20 cellular contexts compared by ENCODE assay signal in genomic region chr20:8829232-8829631, GRCh38.
A peak's percentile ranks its signal among the peaks of the same experiment; 100 is the strongest.
DNase-seq lines count a peak whose midpoint lies in the region; ATAC-seq, FAIRE-seq and TF ChIP-seq lines count a peak whose summit lies in the region.
"Had no signal": no experiment of that assay in that cellular context is flagged by ENCODE, and none has a peak within 500 bp of the region (broad histone marks: within the 10 kb centered on the region; RNA-seq: fewer than 3 reads in every experiment).

No MANE protein-coding gene starts in this region.

- no peak overlapping the region for H3K4me2 ChIP-seq in HepG2 (ENCODE audit: low read depth, low read length)
- H3K4me2 ChIP-seq in PC-3 (ENCODE audit: low read length) = no peak overlapping the region
- H3K4me2 ChIP-seq: KMS-11 had no signal

- no peaks in the 10 kb centered on the region for H3F3A ChIP-seq in PC-3 (ENCODE audit: low read length, unreplicated experiment)

- no peak overlapping the region for H3K4me3 Mint-ChIP-seq in endothelial cell (ENCODE audit: unreplicated experiment)
- H3K4me3 Mint-ChIP-seq: activated CD4-positive, alpha-beta memory T cell treated with anti-CD3 and anti-CD28 coated beads for 36 hours; activated T-helper 17 cell treated with anti-CD3 and anti-CD28 coated beads, Interleukin-2, amount 50 U/mL, for 72 hours had no signal

- intact Hi-C loops in HepG2 (cut with micrococcal nuclease; ENCODE audit: unreplicated experiment) (no loop called here), right lobe of liver (cut with DNase I) (no loop called here), PC-3 (cut with micrococcal nuclease) (no loop called here), cardiac septum (cut with DNase I) (no loop called here)

- peak; percentile 87 for ATAC-seq in HepG2
- no peak for ATAC-seq in right lobe of liver
- no peak for ATAC-seq in PC-3
- ATAC-seq in HG03354 (IDR thresholded peaks at IDR 0.05; ENCODE audit: poor library complexity, severe bottlenecking, unreplicated experiment) = no peak
- ATAC-seq: activated T-helper 17 cell treated with anti-CD3 and anti-CD28 coated beads, Interleukin-2, amount 50 U/mL, for 72 hours; mucosa of descending colon; pancreas had no signal

- H3K9me3 ChIP-seq in HepG2 (ENCODE audit: low read length) = no peaks in the 10 kb centered on the region
- H3K9me3 ChIP-seq in right lobe of liver = no peaks in the 10 kb centered on the region
- H3K9me3 ChIP-seq in PC-3 (ENCODE audit: low read length) = no peaks in the 10 kb centered on the region
- H3K9me3 ChIP-seq: mucosa of descending colon, pancreas had no signal

- H2AFZ ChIP-seq in HepG2 (ENCODE audit: low read length) (no peak overlapping the region), PC-3 (ENCODE audit: low read length) (no peak overlapping the region)

- in situ Hi-C loops in HepG2 (cut with HindIII; ENCODE audit: extremely low pct_ligation_motif_present, low pct_unique_long_range_greater_than_20kb) = no loop called here

- peaks cover 5% of the 10 kb centered on the region for H3K27me3 Mint-ChIP-seq in endothelial cell (ENCODE audit: unreplicated experiment)
- H3K27me3 Mint-ChIP-seq: activated CD4-positive, alpha-beta memory T cell treated with anti-CD3 and anti-CD28 coated beads for 36 hours; activated T-helper 17 cell treated with anti-CD3 and anti-CD28 coated beads, Interleukin-2, amount 50 U/mL, for 72 hours had no signal

- no peak for FAIRE-seq in HepG2 (lab: Jason Lieb, UNC)
- FAIRE-seq: pancreas had no signal

- TF ChIP-seq POLR2A in HepG2 (IDR thresholded peaks at IDR 0.05; ENCODE audit: insufficient read depth in 1 of 2, low read depth in 2 of 2, low read length in 2 of 2) = no peak
- no peak for TF ChIP-seq POLR2A in right lobe of liver (IDR thresholded peaks at IDR 0.05)

- H3K4me3 ChIP-seq in HepG2 (replicated peaks in 1 of 3; ENCODE audit: insufficient read depth in 1 of 3, low read depth in 2 of 3, low read length in 3 of 3) = no peak overlapping the region
- H3K4me3 ChIP-seq in right lobe of liver = no peak overlapping the region
- no peak overlapping the region for H3K4me3 ChIP-seq in PC-3 (ENCODE audit: low read length)
- H3K4me3 ChIP-seq: mucosa of descending colon, pancreas had no signal

- H3K27ac Mint-ChIP-seq in endothelial cell (ENCODE audit: unreplicated experiment) = no peak overlapping the region
- H3K27ac Mint-ChIP-seq: activated CD4-positive, alpha-beta memory T cell treated with anti-CD3 and anti-CD28 coated beads for 36 hours; activated T-helper 17 cell treated with anti-CD3 and anti-CD28 coated beads, Interleukin-2, amount 50 U/mL, for 72 hours had no signal

- H3K36me3 ChIP-seq in HepG2 (replicated peaks in 1 of 2; ENCODE audit: control insufficient read depth in 1 of 2, insufficient read depth in 2 of 2, low read length in 2 of 2) = peaks cover 1 to 4% of the 10 kb centered on the region in 2 experiments; a peak in 2 of 5 replicates
- H3K36me3 ChIP-seq in right lobe of liver = no peaks in the 10 kb centered on the region
- H3K36me3 ChIP-seq in PC-3 (ENCODE audit: low read depth, low read length) = no peaks in the 10 kb centered on the region
- H3K36me3 ChIP-seq: pancreas had no signal

- TF ChIP-seq RAD21 in HepG2 (CRISPR knock-in tag; IDR thresholded peaks at IDR 0.05) = no peak

- H3K4me1 Mint-ChIP-seq in endothelial cell (ENCODE audit: unreplicated experiment) = no peaks in the 10 kb centered on the region
- H3K4me1 Mint-ChIP-seq: activated T-helper 17 cell treated with anti-CD3 and anti-CD28 coated beads, Interleukin-2, amount 50 U/mL, for 72 hours had no signal

- no peaks in the 10 kb centered on the region for H3K9me3 Mint-ChIP-seq in endothelial cell (ENCODE audit: unreplicated experiment)
- H3K9me3 Mint-ChIP-seq: activated CD4-positive, alpha-beta memory T cell treated with anti-CD3 and anti-CD28 coated beads for 36 hours had no signal

- POLR2A ChIA-PET in HepG2 (lab: Yijun Ruan, JAX) = no interaction called here
- POLR2A ChIA-PET in PC-3 (lab: Charles Lee; ENCODE audit: unreplicated experiment) = no interaction called here

- CTCF ChIA-PET in HepG2 (lab: Yijun Ruan, JAX; ENCODE audit: low intra/inter-chr PET ratio, low total read pairs) (no interaction called here), PC-3 (lab: Charles Lee) (no interaction called here)

- no peaks in the 10 kb centered on the region for H3K4me1 ChIP-seq in HepG2 (ENCODE audit: insufficient read depth, low read length)
- no peaks in the 10 kb centered on the region for H3K4me1 ChIP-seq in right lobe of liver
- H3K4me1 ChIP-seq in PC-3 (ENCODE audit: insufficient read depth, low read length) = no peaks in the 10 kb centered on the region
- H3K4me1 ChIP-seq: pancreas had no signal

- TF ChIP-seq CTCF in HepG2 (CRISPR knock-in tag; IDR thresholded peaks at IDR 0.05) = 0 out of 2 replicates have a peak, but pooled peaks have one; percentile 12
- no peak for TF ChIP-seq CTCF in right lobe of liver (IDR thresholded peaks at IDR 0.05)
- peak; percentile 55 for TF ChIP-seq CTCF in PC-3 (conservative IDR thresholded peaks at IDR 0.05; ENCODE audit: low read depth, low read length)
- peak; percentile 59 for TF ChIP-seq CTCF in endothelial cell (IDR thresholded peaks at IDR 0.05; ENCODE audit: unreplicated experiment)

- no peaks in the 10 kb centered on the region for H3K9me2 ChIP-seq in PC-3 (replicated peaks; ENCODE audit: low read length)

- 97% methylated on average over 5 of the region's 5 CpGs for WGBS in HepG2 (ENCODE audit: low lambda C conversion rate)
- 71% methylated on average over 4 of the region's 5 CpGs for WGBS in right lobe of liver (ENCODE audit: insufficient coverage, low coverage, low lambda C conversion rate, missing lambda C conversion rate)

- TF ChIP-seq EP300 in HepG2 (IDR thresholded peaks at IDR 0.05; ENCODE audit: low read depth in 2 of 2, low read length in 2 of 2) (no peak), HepG2 (CRISPR knock-in tag; IDR thresholded peaks at IDR 0.05; ENCODE audit: borderline replicate concordance) (no peak)

- H3K79me2 ChIP-seq in HepG2 (ENCODE audit: insufficient read depth, low read length) = no peaks in the 10 kb centered on the region
- H3K79me2 ChIP-seq in PC-3 (ENCODE audit: low read length) = no peaks in the 10 kb centered on the region

- no peaks in the 10 kb centered on the region for H3K27me3 ChIP-seq in HepG2 (ENCODE audit: control insufficient read depth in 1 of 2, insufficient read depth in 2 of 2, low read length in 2 of 2)
- H3K27me3 ChIP-seq in right lobe of liver = no peaks in the 10 kb centered on the region
- no peaks in the 10 kb centered on the region for H3K27me3 ChIP-seq in PC-3 (ENCODE audit: low read length)
- H3K27me3 ChIP-seq: pancreas had no signal

- DNase-seq in HepG2 (ENCODE audit: low spot score) (no peak), right lobe of liver (no peak), PC-3 (peak; percentile 13), endothelial cell (ENCODE audit: low spot score) (no peak), NCI-H1048 (lab: John Stamatoyannopoulos, UW) (no peak), NCI-H69 (lab: John Stamatoyannopoulos, UW) (no peak), cardiac septum (ENCODE audit: low spot score) (no peak)
- DNase-seq: activated CD4-positive, alpha-beta memory T cell treated with anti-CD3 and anti-CD28 coated beads for 36 hours; aorta; DMS153; effector CD8-positive, alpha-beta T cell; mucosa of descending colon; NCI-H187; pancreas; SHP77; substantia nigra; T1000 had no signal

- H3K9ac ChIP-seq in HepG2 (ENCODE audit: insufficient read depth, low read depth, low read length) = no peak overlapping the region
- H3K9ac ChIP-seq in PC-3 (ENCODE audit: low read length) = no peak overlapping the region
- H3K9ac ChIP-seq: KMS-11 had no signal

- H4K20me1 ChIP-seq in HepG2 (ENCODE audit: insufficient read depth, low read length) (no peaks in the 10 kb centered on the region), PC-3 (ENCODE audit: low read length) (no peaks in the 10 kb centered on the region)

- no peaks in the 10 kb centered on the region for H3K36me3 Mint-ChIP-seq in endothelial cell (ENCODE audit: low read depth, unreplicated experiment)
- H3K36me3 Mint-ChIP-seq: activated CD4-positive, alpha-beta memory T cell treated with anti-CD3 and anti-CD28 coated beads for 36 hours had no signal

- no TSS peak for BruUV-seq in HepG2 (replicated peaks; lab: Mats Ljungman, UMichigan)
- BruUV-seq in PC-3 (replicated peaks; lab: Mats Ljungman, UMichigan) = no TSS peak

- H3K27ac ChIP-seq in HepG2 (ENCODE audit: extremely low read length, insufficient read depth, low read length) (no peak overlapping the region), right lobe of liver (no peak overlapping the region), PC-3 (ENCODE audit: low read length) (no peak overlapping the region)
- H3K27ac ChIP-seq: KMS-11, pancreas had no signal

TF ChIP-seq in HepG2, 621 proteins besides CTCF, POLR2A, EP300 and RAD21 (continues in another document):
- TF ChIP-seq KDM5B (CRISPR knock-in tag; IDR thresholded peaks at IDR 0.05; ENCODE audit: borderline replicate concordance) (no peak), ZNF230 (CRISPR knock-in tag; IDR thresholded peaks at IDR 0.05) (no peak), HNF4G (IDR thresholded peaks at IDR 0.05; ENCODE audit: borderline replicate concordance, low read depth, low read length) (no peak), HNF4G (CRISPR knock-in tag; IDR thresholded peaks at IDR 0.05; ENCODE audit: borderline replicate concordance, low read depth) (no peak)
- TF ChIP-seq, protein P1, sequence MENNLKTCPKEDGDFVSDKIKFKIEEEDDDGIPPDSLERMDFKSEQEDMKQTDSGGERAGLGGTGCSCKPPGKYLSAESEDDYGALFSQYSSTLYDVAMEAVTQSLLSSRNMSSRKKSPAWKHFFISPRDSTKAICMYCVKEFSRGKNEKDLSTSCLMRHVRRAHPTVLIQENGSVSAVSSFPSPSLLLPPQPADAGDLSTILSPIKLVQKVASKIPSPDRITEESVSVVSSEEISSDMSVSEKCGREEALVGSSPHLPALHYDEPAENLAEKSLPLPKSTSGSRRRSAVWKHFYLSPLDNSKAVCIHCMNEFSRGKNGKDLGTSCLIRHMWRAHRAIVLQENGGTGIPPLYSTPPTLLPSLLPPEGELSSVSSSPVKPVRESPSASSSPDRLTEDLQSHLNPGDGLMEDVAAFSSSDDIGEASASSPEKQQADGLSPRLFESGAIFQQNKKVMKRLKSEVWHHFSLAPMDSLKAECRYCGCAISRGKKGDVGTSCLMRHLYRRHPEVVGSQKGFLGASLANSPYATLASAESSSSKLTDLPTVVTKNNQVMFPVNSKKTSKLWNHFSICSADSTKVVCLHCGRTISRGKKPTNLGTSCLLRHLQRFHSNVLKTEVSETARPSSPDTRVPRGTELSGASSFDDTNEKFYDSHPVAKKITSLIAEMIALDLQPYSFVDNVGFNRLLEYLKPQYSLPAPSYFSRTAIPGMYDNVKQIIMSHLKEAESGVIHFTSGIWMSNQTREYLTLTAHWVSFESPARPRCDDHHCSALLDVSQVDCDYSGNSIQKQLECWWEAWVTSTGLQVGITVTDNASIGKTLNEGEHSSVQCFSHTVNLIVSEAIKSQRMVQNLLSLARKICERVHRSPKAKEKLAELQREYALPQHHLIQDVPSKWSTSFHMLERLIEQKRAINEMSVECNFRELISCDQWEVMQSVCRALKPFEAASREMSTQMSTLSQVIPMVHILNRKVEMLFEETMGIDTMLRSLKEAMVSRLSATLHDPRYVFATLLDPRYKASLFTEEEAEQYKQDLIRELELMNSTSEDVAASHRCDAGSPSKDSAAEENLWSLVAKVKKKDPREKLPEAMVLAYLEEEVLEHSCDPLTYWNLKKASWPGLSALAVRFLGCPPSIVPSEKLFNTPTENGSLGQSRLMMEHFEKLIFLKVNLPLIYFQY (CRISPR knock-in tag; IDR thresholded peaks at IDR 0.05; ENCODE audit: borderline replicate concordance) = no peak

Comparison
In these comparisons a context has a peak if more than half of its experiments do, and no peak if none do; other contexts are left out.
1. CTCF ChIP-seq: peak in HepG2 (single experiment), PC-3 (single experiment) and endothelial cell (single experiment); none in right lobe of liver (0 of 4).